ENCODE assay signal across 8 cellular contexts in the genomic region with DNA sequence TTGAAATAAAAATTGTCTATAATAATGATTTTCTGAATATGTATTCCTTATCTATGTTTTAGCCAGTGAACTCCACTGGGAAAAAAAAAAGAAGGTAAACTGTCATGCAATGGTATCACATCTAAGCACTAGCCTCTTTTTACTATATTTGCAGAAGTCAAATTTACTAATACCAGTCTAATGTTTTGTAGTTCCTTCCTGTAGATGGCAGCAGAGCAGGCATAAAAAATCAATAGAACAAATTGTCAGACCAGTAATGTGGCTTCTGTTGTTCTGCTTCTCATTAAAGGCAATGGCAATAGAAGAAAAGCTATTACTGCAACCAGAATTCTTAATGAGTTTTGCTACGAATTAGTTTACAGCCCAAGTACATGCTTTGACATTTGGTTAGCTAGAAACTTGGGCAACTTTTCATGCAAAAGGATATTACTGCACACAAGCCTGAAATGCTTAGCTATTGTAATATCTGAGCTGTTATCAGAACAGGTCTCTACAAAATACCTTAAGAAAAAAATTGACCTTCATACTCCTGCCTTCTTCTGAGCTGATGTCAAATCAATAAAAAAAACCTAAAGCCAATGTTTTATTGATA.
DNase-seq lines count a peak whose midpoint lies in the region; ATAC-seq and TF ChIP-seq lines count a peak whose summit lies in the region.

No MANE protein-coding gene starts in this region.

- H3K4me1 Mint-ChIP-seq in naive thymus-derived CD8-positive, alpha-beta T cell = no peaks in the 10 kb centered on the region

- H3K27ac Mint-ChIP-seq in naive thymus-derived CD8-positive, alpha-beta T cell = no peak overlapping the region

- H3K27ac ChIP-seq in SU-DHL-6 (ENCODE audit: low read depth, low read length) = no peak overlapping the region

- H3K4me3 Mint-ChIP-seq in naive thymus-derived CD8-positive, alpha-beta T cell = no peak overlapping the region

- H3K4me3 ChIP-seq in SU-DHL-6 (ENCODE audit: insufficient read depth, low read length, poor library complexity, severe bottlenecking) = no peak overlapping the region

- H3K9ac ChIP-seq in SU-DHL-6 (ENCODE audit: low read length) = no peak overlapping the region

- no peaks in the 10 kb centered on the region for H3K79me2 ChIP-seq in SU-DHL-6 (ENCODE audit: insufficient read depth, low read length)

- no peaks in the 10 kb centered on the region for H3F3A ChIP-seq in SU-DHL-6 (ENCODE audit: insufficient read depth)

- H3K27me3 ChIP-seq in SU-DHL-6 (ENCODE audit: low read length) = no peaks in the 10 kb centered on the region

- H3K9me3 ChIP-seq in SU-DHL-6 (ENCODE audit: insufficient read depth, low read length) = no peaks in the 10 kb centered on the region

- H3K9me2 ChIP-seq in SU-DHL-6 (replicated peaks; ENCODE audit: insufficient read depth, low read length) = no peaks in the 10 kb centered on the region

- H3K36me3 ChIP-seq in SU-DHL-6 (ENCODE audit: low read length) = no peaks in the 10 kb centered on the region

- DNase-seq in CD1c-positive myeloid dendritic cell (ENCODE audit: extremely low spot score) (peak; percentile 11), M059J (ENCODE audit: low read depth) (peak; percentile 1), left lobe of liver (ENCODE audit: low spot score) (no peak), HuH-7 (ENCODE audit: low spot score) (no peak)
- no peak for DNase-seq in naive thymus-derived CD8-positive, alpha-beta T cell

- ATAC-seq in GM19467 (IDR thresholded peaks at IDR 0.05; ENCODE audit: unreplicated experiment) = peak; percentile 72
- ATAC-seq in left lobe of liver = peak; percentile 88
- ATAC-seq in HG03039 (IDR thresholded peaks at IDR 0.05; ENCODE audit: unreplicated experiment) = no peak
- no peak for ATAC-seq in naive thymus-derived CD8-positive, alpha-beta T cell

- peaks cover 0 to 7% (median 0%) of the 10 kb centered on the region in 3 donors for H3K36me3 Mint-ChIP-seq in naive thymus-derived CD8-positive, alpha-beta T cell

- H4K20me1 ChIP-seq in SU-DHL-6 (ENCODE audit: low read depth, low read length) = no peaks in the 10 kb centered on the region

- peak overlapping the region; percentile 13 for H2AFZ ChIP-seq in SU-DHL-6 (ENCODE audit: low read depth, low read length, severe bottlenecking)

- peaks cover 0 to 30% (median 12%) of the 10 kb centered on the region in 9 donors for H3K9me3 Mint-ChIP-seq in naive thymus-derived CD8-positive, alpha-beta T cell

- POLR2A ChIA-PET in naive thymus-derived CD8-positive, alpha-beta T cell (lab: Charles Lee) = no interaction called here

- no peak overlapping the region for H3K4me2 ChIP-seq in SU-DHL-6 (ENCODE audit: low read depth, low read length, poor library complexity, severe bottlenecking)

- H3K27me3 Mint-ChIP-seq in naive thymus-derived CD8-positive, alpha-beta T cell = no peaks in the 10 kb centered on the region

- peak; percentile 32 for TF ChIP-seq CTCF in SU-DHL-6 (IDR thresholded peaks at IDR 0.05; ENCODE audit: insufficient read depth, low read length, poor library complexity, severe bottlenecking)

Comparison
In these comparisons a context has a peak if more than half of its experiments do, and no peak if none do; other contexts are left out.
1. DNase-seq: peak in CD1c-positive myeloid dendritic cell (single experiment) and M059J (single experiment); none in left lobe of liver (single experiment), naive thymus-derived CD8-positive, alpha-beta T cell (0 of 10) and HuH-7 (single experiment).
2. ATAC-seq: peak in GM19467 (single experiment) and left lobe of liver (single experiment); none in HG03039 (single experiment) and naive thymus-derived CD8-positive, alpha-beta T cell (0 of 2).